1 cellular context compared by ENCODE assay signal in genomic region chr6:83057705-83058321, GRCh38.
TF ChIP-seq lines count a peak whose summit lies in the region.

No MANE protein-coding gene starts in this region.

TF ChIP-seq in WTC11, 78 proteins besides CTCF, POLR2A, EP300 and RAD21 (continued from another document):
- TF ChIP-seq, protein P1, sequence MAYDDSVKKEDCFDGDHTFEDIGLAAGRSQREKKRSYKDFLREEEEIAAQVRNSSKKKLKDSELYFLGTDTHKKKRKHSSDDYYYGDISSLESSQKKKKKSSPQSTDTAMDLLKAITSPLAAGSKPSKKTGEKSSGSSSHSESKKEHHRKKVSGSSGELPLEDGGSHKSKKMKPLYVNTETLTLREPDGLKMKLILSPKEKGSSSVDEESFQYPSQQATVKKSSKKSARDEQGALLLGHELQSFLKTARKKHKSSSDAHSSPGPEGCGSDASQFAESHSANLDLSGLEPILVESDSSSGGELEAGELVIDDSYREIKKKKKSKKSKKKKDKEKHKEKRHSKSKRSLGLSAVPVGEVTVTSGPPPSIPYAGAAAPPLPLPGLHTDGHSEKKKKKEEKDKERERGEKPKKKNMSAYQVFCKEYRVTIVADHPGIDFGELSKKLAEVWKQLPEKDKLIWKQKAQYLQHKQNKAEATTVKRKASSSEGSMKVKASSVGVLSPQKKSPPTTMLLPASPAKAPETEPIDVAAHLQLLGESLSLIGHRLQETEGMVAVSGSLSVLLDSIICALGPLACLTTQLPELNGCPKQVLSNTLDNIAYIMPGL (CRISPR knock-in tag; IDR thresholded peaks at IDR 0.05) = no peak
- TF ChIP-seq SMAD3 (CRISPR knock-in tag; IDR thresholded peaks at IDR 0.05; ENCODE audit: borderline replicate concordance) (no peak), NFATC4 (CRISPR knock-in tag; IDR thresholded peaks at IDR 0.05) (no peak), USF2 (CRISPR knock-in tag; IDR thresholded peaks at IDR 0.05) (no peak), CREM (CRISPR knock-in tag; IDR thresholded peaks at IDR 0.05) (no peak), NFE2L1 (CRISPR knock-in tag; IDR thresholded peaks at IDR 0.05) (no peak), OVOL2 (CRISPR knock-in tag; IDR thresholded peaks at IDR 0.05; ENCODE audit: borderline replicate concordance) (no peak), NFYB (CRISPR knock-in tag; conservative IDR thresholded peaks at IDR 0.05; ENCODE audit: low read depth) (no peak), GTF2I (CRISPR knock-in tag; conservative IDR thresholded peaks at IDR 0.05) (no peak)
- TF ChIP-seq, protein P2, sequence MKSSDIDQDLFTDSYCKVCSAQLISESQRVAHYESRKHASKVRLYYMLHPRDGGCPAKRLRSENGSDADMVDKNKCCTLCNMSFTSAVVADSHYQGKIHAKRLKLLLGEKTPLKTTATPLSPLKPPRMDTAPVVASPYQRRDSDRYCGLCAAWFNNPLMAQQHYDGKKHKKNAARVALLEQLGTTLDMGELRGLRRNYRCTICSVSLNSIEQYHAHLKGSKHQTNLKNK (CRISPR knock-in tag; IDR thresholded peaks at IDR 0.05) = no peak
- TF ChIP-seq, protein P3, sequence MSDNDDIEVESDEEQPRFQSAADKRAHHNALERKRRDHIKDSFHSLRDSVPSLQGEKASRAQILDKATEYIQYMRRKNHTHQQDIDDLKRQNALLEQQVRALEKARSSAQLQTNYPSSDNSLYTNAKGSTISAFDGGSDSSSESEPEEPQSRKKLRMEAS (CRISPR knock-in tag; IDR thresholded peaks at IDR 0.05) = no peak
